16 cellular contexts compared by ENCODE assay signal in the genomic region with DNA sequence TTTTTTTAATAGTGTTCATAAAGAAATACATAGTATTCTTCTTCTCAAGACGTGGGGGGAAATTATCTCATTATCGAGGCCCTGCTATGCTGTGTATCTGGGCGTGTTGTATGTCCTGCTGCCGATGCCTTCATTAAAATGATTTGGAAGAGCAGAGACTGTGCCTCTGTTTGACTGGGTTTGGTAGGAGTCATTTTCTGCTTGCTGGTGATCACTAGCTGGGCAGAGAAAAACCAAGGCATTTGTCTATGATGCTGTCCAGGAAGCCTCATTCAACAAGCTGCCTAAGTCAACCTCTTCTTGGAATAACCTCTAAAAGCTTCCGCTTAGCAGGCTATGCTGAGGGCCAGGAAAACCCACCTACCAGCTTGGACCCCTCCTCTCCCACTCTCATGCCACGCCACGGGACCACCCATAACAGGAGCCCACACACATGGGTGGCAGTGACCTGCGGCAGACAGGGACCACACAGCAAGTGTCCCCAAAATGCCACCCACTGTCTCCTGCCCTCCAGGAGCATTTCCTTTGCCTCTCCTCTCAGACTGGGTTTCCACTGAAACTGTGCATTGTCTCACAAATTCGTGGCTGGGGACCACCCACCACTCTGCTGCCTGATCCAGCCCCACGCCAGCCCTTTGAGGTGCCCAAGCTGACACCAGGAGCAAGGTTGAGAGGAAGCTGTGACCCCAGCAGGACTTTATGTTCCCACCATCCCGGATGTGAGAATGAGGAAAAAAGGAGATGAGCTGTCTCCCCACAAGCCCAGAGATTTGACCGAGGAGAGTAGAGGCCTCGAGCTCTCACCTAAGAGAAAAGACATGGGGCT. TPM values are rescaled to one million over a fixed set of nuclear protein-coding genes. Genes with fewer than 3 reads are reported as not detected.
A peak's percentile ranks its signal among the peaks of the same experiment; 100 is the strongest.
DNase-seq lines count a peak whose midpoint lies in the region; ATAC-seq lines count a peak whose summit lies in the region.
"Had no signal": no experiment of that assay in that cellular context is flagged by ENCODE, and none has a peak within 500 bp of the region (broad histone marks: within the 10 kb centered on the region; RNA-seq: fewer than 3 reads in every experiment).

No MANE protein-coding gene starts in this region.

- no peaks in the 10 kb centered on the region for H3K27me3 Mint-ChIP-seq in activated CD4-positive, alpha-beta T cell treated with anti-CD3 and anti-CD28 coated beads for 36 hours
- peaks cover 4% of the 10 kb centered on the region for H3K27me3 Mint-ChIP-seq in T-helper 2 cell treated with Interferon-gamma antibody and Interleukin-4, amounts not matched to agents 5 μg/mL and 100 μg/mL, for 36 hours (ENCODE audit: low read depth)

- POLR2A ChIA-PET in activated CD4-positive, alpha-beta T cell treated with anti-CD3 and anti-CD28 coated beads for 36 hours (lab: Charles Lee): interaction anchor here (0.5 to 1.6 kb wide), 9 partner anchors 11 to 723 kb away, joined by 3 to 8 read pairs (median 4); no protein-coding TSS in a partner anchor

- intact Hi-C loops in activated CD4-positive, alpha-beta T cell treated with anti-CD3 and anti-CD28 coated beads for 36 hours (cut with DNase I, micrococcal nuclease): loop anchor here (10.0 kb wide), 4 partner anchors 237 to 837 kb away; no protein-coding TSS in a partner anchor

- CTCF ChIA-PET in activated CD4-positive, alpha-beta T cell treated with anti-CD3 and anti-CD28 coated beads for 36 hours (lab: Charles Lee): interaction anchor here (0.6 to 5.9 kb wide), 16 partner anchors 11 to 706 kb away, joined by 3 to 195 read pairs (median 4); no protein-coding TSS in a partner anchor

- no peaks in the 10 kb centered on the region for H3K9me3 Mint-ChIP-seq in activated CD4-positive, alpha-beta T cell treated with anti-CD3 and anti-CD28 coated beads for 36 hours (ENCODE audit: low read depth)
- no peaks in the 10 kb centered on the region for H3K9me3 Mint-ChIP-seq in T-helper 2 cell treated with Interferon-gamma antibody and Interleukin-4, amounts not matched to agents 5 μg/mL and 100 μg/mL, for 36 hours

- peak; percentile 25 for DNase-seq in activated CD4-positive, alpha-beta T cell treated with anti-CD3 and anti-CD28 coated beads for 36 hours
- no peak for DNase-seq in activated CD4-positive, alpha-beta T cell treated with anti-CD3 and anti-CD28 coated beads for 48 hours
- DNase-seq in T-helper 2 cell treated with Interferon-gamma antibody and Interleukin-4, amounts not matched to agents 5 μg/mL and 100 μg/mL, for 36 hours (ENCODE audit: low spot score): no peak
- DNase-seq in caudate nucleus (lab: John Stamatoyannopoulos, UW) (no peak), SK-N-DZ (ENCODE audit: low spot score) (no peak), D341Med (ENCODE audit: low spot score) (no peak)
- peak; percentile 58 for DNase-seq in stimulated activated CD8-positive, alpha-beta memory T cell treated with anti-CD3 and anti-CD28 coated beads, Interleukin-4, amount 100 ng/mL, for 48 hours
- DNase-seq: foreskin keratinocyte, H7, NCI-H526 treated with DMSO at 0.1 percent for 48 hours had no signal

- H3K4me3 Mint-ChIP-seq in activated CD4-positive, alpha-beta T cell treated with anti-CD3 and anti-CD28 coated beads for 36 hours: peak overlapping the region; percentile 71
- H3K4me3 Mint-ChIP-seq in T-helper 2 cell treated with Interferon-gamma antibody and Interleukin-4, amounts not matched to agents 5 μg/mL and 100 μg/mL, for 36 hours: peak overlapping the region; percentile 72

- H3K36me3 Mint-ChIP-seq in activated CD4-positive, alpha-beta T cell treated with anti-CD3 and anti-CD28 coated beads for 36 hours (ENCODE audit: low read depth): peaks cover 65% of the 10 kb centered on the region
- H3K36me3 Mint-ChIP-seq in T-helper 2 cell treated with Interferon-gamma antibody and Interleukin-4, amounts not matched to agents 5 μg/mL and 100 μg/mL, for 36 hours (ENCODE audit: low read depth): peaks cover 66% of the 10 kb centered on the region

- peaks cover 84% of the 10 kb centered on the region for H3K4me1 Mint-ChIP-seq in activated CD4-positive, alpha-beta T cell treated with anti-CD3 and anti-CD28 coated beads for 36 hours
- H3K4me1 Mint-ChIP-seq in T-helper 2 cell treated with Interferon-gamma antibody and Interleukin-4, amounts not matched to agents 5 μg/mL and 100 μg/mL, for 36 hours (ENCODE audit: low read depth): peaks cover 88% of the 10 kb centered on the region

- ATAC-seq in activated CD4-positive, alpha-beta T cell treated with anti-CD3 and anti-CD28 coated beads for 36 hours: no peak
- ATAC-seq in HG03039 (IDR thresholded peaks at IDR 0.05; ENCODE audit: unreplicated experiment): no peak
- ATAC-seq: foreskin keratinocyte, Right ventricle myocardium inferior had no signal

- H3K27ac ChIP-seq in caudate nucleus (ENCODE audit: low read depth, low read length): peak overlapping the region; percentile 86
- H3K27ac ChIP-seq: 22Rv1, foreskin keratinocyte, right atrium auricular region, thoracic aorta, VCaP had no signal

- H3K27ac Mint-ChIP-seq in activated CD4-positive, alpha-beta T cell treated with anti-CD3 and anti-CD28 coated beads for 36 hours: peak overlapping the region; percentile 99
- H3K27ac Mint-ChIP-seq in T-helper 2 cell treated with Interferon-gamma antibody and Interleukin-4, amounts not matched to agents 5 μg/mL and 100 μg/mL, for 36 hours: peak overlapping the region; percentile 96

RNA-seq across cellular contexts. Expression of a gene that starts 36.8 kb away (rescaled TPM):
- total RNA-seq in activated CD4-positive, alpha-beta T cell treated with anti-CD3 and anti-CD28 coated beads for 36 hours: 100 to 1,000 TPM; 265 to 302 TPM
- polyA plus RNA-seq in SK-N-DZ (2014; cell fraction: cytosol; rRNA removed): 340 and 346 TPM in 2 replicates
- polyA plus RNA-seq in SK-N-DZ (2014; cell fraction: nucleus; rRNA removed): 146 and 190 TPM in 2 replicates

RNA-seq across cellular contexts. Expression of a gene that starts 45.9 kb away (rescaled TPM):
- total RNA-seq in activated CD4-positive, alpha-beta T cell treated with anti-CD3 and anti-CD28 coated beads for 36 hours: 10 to 100 TPM in 1 of 2 experiments, 1 to 10 TPM in 1; 8.3 to 10.5 TPM
- 4.0 and 4.9 TPM in 2 replicates for polyA plus RNA-seq in SK-N-DZ (2014; cell fraction: cytosol; rRNA removed)
- 2.3 and 4.4 TPM in 2 replicates for polyA plus RNA-seq in SK-N-DZ (2014; cell fraction: nucleus; rRNA removed)

Comparison
In these comparisons a context has a peak if more than half of its experiments do, and no peak if none do; other contexts are left out.
1. DNase-seq: peak in activated CD4-positive, alpha-beta T cell treated with anti-CD3 and anti-CD28 coated beads for 36 hours (single experiment) and stimulated activated CD8-positive, alpha-beta memory T cell treated with anti-CD3 and anti-CD28 coated beads, Interleukin-4, amount 100 ng/mL, for 48 hours (single experiment); none in activated CD4-positive, alpha-beta T cell treated with anti-CD3 and anti-CD28 coated beads for 48 hours (single experiment), T-helper 2 cell treated with Interferon-gamma antibody and Interleukin-4, amounts not matched to agents 5 μg/mL and 100 μg/mL, for 36 hours (single experiment), caudate nucleus (0 of 61), SK-N-DZ (single experiment) and D341Med (single experiment).